Comparison of ENCODE assay signal across 1 cellular context in genomic region chr2:183232161-183232865, GRCh38.
A peak's percentile ranks its signal among the peaks of the same experiment; 100 is the strongest.
TF ChIP-seq lines count a peak whose summit lies in the region.

No MANE protein-coding gene starts in this region.

TF ChIP-seq in K562, 482 proteins besides CTCF, POLR2A, EP300 and RAD21 (continued from another document):
- TF ChIP-seq ZBTB40 (IDR thresholded peaks at IDR 0.05) (peak; percentile 62), ZBTB40 (CRISPR knock-in tag; IDR thresholded peaks at IDR 0.05) (no peak), GTF2F1 (IDR thresholded peaks at IDR 0.05; ENCODE audit: low read depth, low read length) (no peak)
